8 cellular contexts compared by ENCODE assay signal in the genomic region with DNA sequence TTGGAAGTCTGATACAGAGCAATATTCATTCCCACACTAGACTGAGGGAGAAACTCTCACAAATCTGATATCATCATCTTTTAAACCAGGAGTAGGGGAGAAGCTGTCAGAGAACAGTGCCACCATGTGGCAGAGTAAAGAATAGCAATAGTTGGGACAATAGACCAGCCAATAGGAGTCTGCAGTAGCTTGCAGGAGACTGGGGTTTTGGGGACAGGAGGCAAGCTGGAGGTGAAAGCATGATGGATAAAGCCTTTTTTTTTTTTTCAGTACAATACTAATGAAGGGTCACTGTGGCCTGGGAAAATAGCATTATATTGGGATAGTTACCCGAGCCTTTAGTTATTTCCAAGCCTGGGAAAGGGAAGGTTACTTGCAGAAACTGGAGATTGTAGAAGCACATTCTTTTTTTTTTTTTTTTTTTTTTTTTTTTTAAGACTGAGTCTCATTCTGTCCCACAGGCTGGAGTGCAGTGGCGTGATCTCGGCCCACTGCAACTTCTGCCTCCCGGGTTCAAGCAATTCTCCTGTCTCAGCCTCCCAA.
DNase-seq lines count a peak whose midpoint lies in the region; ATAC-seq and TF ChIP-seq lines count a peak whose summit lies in the region.

No MANE protein-coding gene starts in this region.

- no peaks in the 10 kb centered on the region for H3K9me3 ChIP-seq in left lung

- no peak overlapping the region for H3K27ac ChIP-seq in left lung

- H3K27me3 Mint-ChIP-seq in CD14-positive monocyte (ENCODE audit: low read depth in 3 of 3): peaks cover 0 to 2% (median 0%) of the 10 kb centered on the region in 3 donors

- peak; percentile 94 for ATAC-seq in GM19043 (IDR thresholded peaks at IDR 0.05; ENCODE audit: low read depth, unreplicated experiment)
- peak; percentile 98 for ATAC-seq in HG03196 (IDR thresholded peaks at IDR 0.05; ENCODE audit: unreplicated experiment)
- peak; percentile 100 for ATAC-seq in left lung

- H3K4me1 ChIP-seq in left lung: no peaks in the 10 kb centered on the region

- peak; percentile 53 for DNase-seq in CD14-positive monocyte (ENCODE audit: low spot score)
- DNase-seq in NCI-H226: peak; percentile 40
- peak; percentile 30 for DNase-seq in activated CD4-positive, alpha-beta T cell treated with anti-CD3 and anti-CD28 coated beads for 1 hour
- peak; percentile 74 for DNase-seq in cerebellum (ENCODE audit: low spot score)
- DNase-seq in left lung: no peak
- DNase-seq in stimulated activated CD8-positive, alpha-beta memory T cell treated with anti-CD3 and anti-CD28 coated beads, Interleukin-12 subunit alpha, Interleukin-12 subunit beta, amount 100 ng/mL, for 1 hour (ENCODE audit: low read depth): peak; percentile 54

- intact Hi-C loops in CD14-positive monocyte (cut with micrococcal nuclease): loop anchor here (2.0 to 5.0 kb wide), 2 partner anchors 49 to 435 kb away; no protein-coding TSS in a partner anchor
- intact Hi-C loops in left lung (cut with DNase I): loop anchor here in 1 of 2 donors (10.0 kb wide), 1 partner anchor 53 kb away; no protein-coding TSS in a partner anchor

- TF ChIP-seq CTCF in CD14-positive monocyte (IDR thresholded peaks at IDR 0.05): peak; percentile 81
- peak; percentile 78 to 89 for TF ChIP-seq CTCF in left lung (IDR thresholded peaks at IDR 0.05)

- no peak overlapping the region for H3K4me3 Mint-ChIP-seq in CD14-positive monocyte

- H3K36me3 Mint-ChIP-seq in CD14-positive monocyte: no peaks in the 10 kb centered on the region

- no peaks in the 10 kb centered on the region for H3K9me3 Mint-ChIP-seq in CD14-positive monocyte

- H3K4me1 Mint-ChIP-seq in CD14-positive monocyte: peaks cover 2% of the 10 kb centered on the region

- no peak overlapping the region for H3K27ac Mint-ChIP-seq in CD14-positive monocyte

- no peaks in the 10 kb centered on the region for H3K36me3 ChIP-seq in left lung

- H3K4me3 ChIP-seq in left lung: no peak overlapping the region

- no peaks in the 10 kb centered on the region for H3K27me3 ChIP-seq in left lung

Comparison
In these comparisons a context has a peak if more than half of its experiments do, and no peak if none do; other contexts are left out.
1. DNase-seq: peak in CD14-positive monocyte (single experiment), NCI-H226 (single experiment), activated CD4-positive, alpha-beta T cell treated with anti-CD3 and anti-CD28 coated beads for 1 hour (single experiment), cerebellum (single experiment) and stimulated activated CD8-positive, alpha-beta memory T cell treated with anti-CD3 and anti-CD28 coated beads, Interleukin-12 subunit alpha, Interleukin-12 subunit beta, amount 100 ng/mL, for 1 hour (single experiment); none in left lung (0 of 2).
2. Peak in every context shown above with its lines, with median percentiles within 50 percentile points of each other: ATAC-seq.